In the genomic region with DNA sequence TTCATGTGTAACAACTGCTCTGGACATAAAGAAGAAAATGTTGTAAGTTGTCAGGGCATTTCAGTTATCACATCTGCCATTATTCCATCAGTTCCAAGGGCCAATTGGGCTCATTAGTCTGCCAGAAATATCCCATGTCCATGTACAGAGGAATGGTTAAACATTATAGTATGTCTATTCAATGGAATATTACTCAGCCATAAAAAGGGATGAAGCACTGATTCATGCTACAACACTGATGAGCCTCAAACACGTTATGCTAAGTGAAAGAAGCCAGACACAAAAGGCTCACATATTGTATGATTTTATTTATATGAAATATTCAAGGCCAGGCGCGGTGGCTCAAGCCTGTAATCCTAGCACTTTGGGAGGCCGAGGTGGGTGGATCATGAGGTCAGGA, we compare ENCODE assay signal across 26 cellular contexts.
"Had no signal": no experiment of that assay in that cellular context is flagged by ENCODE, and none has a peak within 500 bp of the region (broad histone marks: within the 10 kb centered on the region; RNA-seq: fewer than 3 reads in every experiment).

No MANE protein-coding gene starts in this region.

- FAIRE-seq: pancreas, small intestine had no signal

- H3K27me3 ChIP-seq: neutrophil, pancreas, right lobe of liver, sigmoid colon, stomach, thyroid gland, tibial nerve, upper lobe of left lung, uterus had no signal

- ATAC-seq: naive thymus-derived CD8-positive, alpha-beta T cell; natural killer cell treated with Interleukin-12 subunit alpha and Interleukin-12 subunit beta and Interleukin-15 and Interleukin-18, amount 100 ng/mL, for 72 hours; pancreas; right cardiac atrium; right lobe of liver; stimulated activated effector memory CD8-positive, alpha-beta T cell treated with anti-CD3 and anti-CD28 coated beads, Interleukin-12 subunit alpha, Interleukin-12 subunit beta, amount 100 ng/mL, for 72 hours; stimulated activated naive B cell treated with anti-CD40 and anti-IgM and Interleukin-4, amounts not matched to agents 10 μg/mL and 1 μg/mL and 100 μg/mL, for 72 hours had no signal

- DNase-seq: naive thymus-derived CD8-positive, alpha-beta T cell; nephron progenitor cell; nucleus accumbens; pancreas; retina; right cardiac atrium; right lobe of liver; sigmoid colon; small intestine; stimulated activated CD4-positive, alpha-beta T cell treated with anti-CD3 and anti-CD28 coated beads, Interleukin-15, amount 100 ng/mL, for 24 hours; stimulated activated CD4-positive, alpha-beta T cell treated with anti-CD3 and anti-CD28 coated beads, Interleukin-2, amount 100 ng/mL, for 24 hours; stimulated activated CD4-positive, alpha-beta T cell treated with anti-CD3 and anti-CD28 coated beads, Interleukin-2, amount 100 ng/mL, for 48 hours; stimulated activated CD4-positive, alpha-beta T cell treated with anti-CD3 and anti-CD28 coated beads, Interleukin-4, amount 100 ng/mL, for 24 hours; stimulated activated naive B cell treated with anti-CD40 and anti-IgM and Interleukin-4, amounts not matched to agents 10 μg/mL and 1 μg/mL and 100 μg/mL, for 72 hours; stimulated activated naive CD4-positive, alpha-beta T cell treated with Interleukin-2 at 50 U/mL for 16 hours; stomach; trophoblast cell; upper lobe of left lung; uterus had no signal

- H3K27ac ChIP-seq: neutrophil, pancreas, prostate gland, right lobe of liver, sigmoid colon, stomach, thoracic aorta, thyroid gland, tibial nerve, upper lobe of left lung, uterus had no signal

- H3K4me1 ChIP-seq: pancreas, prostate gland, right lobe of liver, sigmoid colon, stomach, tibial nerve, upper lobe of left lung, uterus had no signal

- H3K36me3 ChIP-seq: neutrophil, pancreas, prostate gland, right lobe of liver, sigmoid colon, stomach, thoracic aorta, thyroid gland, tibial nerve, upper lobe of left lung, uterus had no signal

- H3K9me3 ChIP-seq: neutrophil, pancreas, prostate gland, right lobe of liver, sigmoid colon, stomach, thoracic aorta, thyroid gland, tibial nerve, upper lobe of left lung, uterus had no signal

- H3K4me3 ChIP-seq: pancreas, prostate gland, right lobe of liver, sigmoid colon, stomach, thoracic aorta, thyroid gland, tibial nerve, upper lobe of left lung, uterus had no signal
